In genomic region chr18:55137602-55138001, GRCh38 we compare ENCODE assay signal across 26 cellular contexts.
"Had no signal": no experiment of that assay in that cellular context is flagged by ENCODE, and none has a peak within 500 bp of the region (broad histone marks: within the 10 kb centered on the region; RNA-seq: fewer than 3 reads in every experiment).

No MANE protein-coding gene starts in this region.

- H3K9me3 ChIP-seq: left ventricle myocardium inferior, pancreas, prostate gland, tibial nerve, upper lobe of left lung, vagina had no signal

- H3K4me1 ChIP-seq: left ventricle myocardium inferior, pancreas, prostate gland, tibial nerve, upper lobe of left lung, vagina had no signal

- DNase-seq: hippocampal formation; kidney; left ventricle myocardium inferior; naive thymus-derived CD8-positive, alpha-beta T cell; nucleus accumbens; pancreas; posterior cingulate gyrus; retina; right cardiac atrium; stimulated activated CD4-positive, alpha-beta T cell treated with anti-CD3 and anti-CD28 coated beads, Interleukin-1b, Interleukin-23, amount 100 ng/mL, for 48 hours; stimulated activated CD4-positive, alpha-beta T cell treated with anti-CD3 and anti-CD28 coated beads, Interleukin-2, amount 100 ng/mL, for 48 hours; stimulated activated CD4-positive, alpha-beta T cell treated with anti-CD3 and anti-CD28 coated beads, Interleukin-4, amount 100 ng/mL, for 4 hours; stimulated activated CD8-positive, alpha-beta memory T cell treated with anti-CD3 and anti-CD28 coated beads, Interleukin-4, amount 100 ng/mL, for 48 hours; stimulated activated naive CD4-positive, alpha-beta T cell treated with Interleukin-2 at 50 U/mL for 16 hours; stimulated activated naive CD8-positive, alpha-beta T cell treated with anti-CD3 and anti-CD28 coated beads, Interleukin-15, amount 100 ng/mL, for 72 hours; substantia nigra; upper lobe of left lung had no signal

- H3K9me3 Mint-ChIP-seq: memory B cell, nephron had no signal

- H3K36me3 Mint-ChIP-seq: naive thymus-derived CD8-positive, alpha-beta T cell had no signal

- H3K27ac Mint-ChIP-seq: memory B cell; naive thymus-derived CD8-positive, alpha-beta T cell; nephron; stimulated activated memory B cell treated with anti-CD40 and anti-IgM and Interleukin-4, amounts not matched to agents 10 μg/mL and 1 μg/mL and 100 μg/mL, for 72 hours; stimulated activated naive CD8-positive, alpha-beta T cell treated with anti-CD3 and anti-CD28 coated beads, Interleukin-15, amount 100 ng/mL, for 72 hours had no signal

- H3K27ac ChIP-seq: left ventricle myocardium inferior, pancreas, prostate gland, tibial nerve, upper lobe of left lung, vagina had no signal

- H3K4me2 ChIP-seq: smooth muscle cell had no signal

- H3K36me3 ChIP-seq: left ventricle myocardium inferior, pancreas, prostate gland, tibial nerve, upper lobe of left lung, vagina had no signal

- H3K4me3 ChIP-seq: left ventricle myocardium inferior, pancreas, prostate gland, smooth muscle cell, tibial nerve, upper lobe of left lung, vagina had no signal

- H3K4me3 Mint-ChIP-seq: memory B cell; naive thymus-derived CD8-positive, alpha-beta T cell; nephron; neural crest cell; stimulated activated memory B cell treated with anti-CD40 and anti-IgM and Interleukin-4, amounts not matched to agents 10 μg/mL and 1 μg/mL and 100 μg/mL, for 72 hours; stimulated activated naive CD8-positive, alpha-beta T cell treated with anti-CD3 and anti-CD28 coated beads, Interleukin-15, amount 100 ng/mL, for 72 hours had no signal

- H3K27me3 ChIP-seq: pancreas, tibial nerve, upper lobe of left lung, vagina had no signal

- H3K4me1 Mint-ChIP-seq: naive thymus-derived CD8-positive, alpha-beta T cell; neural crest cell; stimulated activated naive CD8-positive, alpha-beta T cell treated with anti-CD3 and anti-CD28 coated beads, Interleukin-15, amount 100 ng/mL, for 72 hours had no signal

- H3K27me3 Mint-ChIP-seq: memory B cell; stimulated activated naive CD8-positive, alpha-beta T cell treated with anti-CD3 and anti-CD28 coated beads, Interleukin-15, amount 100 ng/mL, for 72 hours had no signal

- FAIRE-seq: islet of Langerhans, kidney, pancreas had no signal

- ATAC-seq: naive thymus-derived CD8-positive, alpha-beta T cell; pancreas; right cardiac atrium; stimulated activated memory B cell treated with anti-CD40 and anti-IgM and Interleukin-4, amounts not matched to agents 10 μg/mL and 1 μg/mL and 100 μg/mL, for 72 hours; stimulated activated naive CD8-positive, alpha-beta T cell treated with anti-CD3 and anti-CD28 coated beads, Interleukin-15, amount 100 ng/mL, for 72 hours had no signal
